In genomic region chr17:81821603-81822311, GRCh38 we compare ENCODE assay signal across 1 cellular context.
TF ChIP-seq lines count a peak whose summit lies in the region.

No MANE protein-coding gene starts in this region.

TF ChIP-seq in K562, 482 proteins besides CTCF, POLR2A, EP300 and RAD21 (continued from another document and continues in another):
- TF ChIP-seq ZNF280A (IDR thresholded peaks at IDR 0.05; ENCODE audit: low read depth, partially characterized antibody) (no peak), RBM15 (IDR thresholded peaks at IDR 0.05; ENCODE audit: insufficient read depth, low read length) (no peak), HDAC2 (IDR thresholded peaks at IDR 0.05) (peak; percentile 72; the same call in 1 of the 2 replicates), DMBX1 (CRISPR knock-in tag; IDR thresholded peaks at IDR 0.05; ENCODE audit: borderline replicate concordance) (peak; percentile 94; the same call in 1 of the 2 replicates), BRD9 (IDR thresholded peaks at IDR 0.05; ENCODE audit: low read depth, partially characterized antibody) (peak; percentile 63), RBBP5 (IDR thresholded peaks at IDR 0.05; ENCODE audit: borderline replicate concordance, insufficient read depth, low read length, poor library complexity, severe bottlenecking) (peak; percentile 83), HNRNPL (IDR thresholded peaks at IDR 0.05; ENCODE audit: low read depth, low read length) (0 out of 2 replicates have a peak, but pooled peaks have one; percentile 27), DDX20 (tag; IDR thresholded peaks at IDR 0.05; ENCODE audit: low read depth) (no peak), SUPT5H (IDR thresholded peaks at IDR 0.05) (0 out of 2 replicates have a peak, but pooled peaks have one; percentile 45), ZNF347 (CRISPR knock-in tag; IDR thresholded peaks at IDR 0.05; ENCODE audit: low read depth) (no peak), ESRRB (CRISPR knock-in tag; IDR thresholded peaks at IDR 0.05; ENCODE audit: borderline replicate concordance) (no peak), ZNF12 (CRISPR knock-in tag; IDR thresholded peaks at IDR 0.05) (no peak), ZNF511 (CRISPR knock-in tag; IDR thresholded peaks at IDR 0.05) (0 out of 2 replicates have a peak, but pooled peaks have one; percentile 50), ZBTB26 (CRISPR knock-in tag; IDR thresholded peaks at IDR 0.05) (no peak), ZNF431 (CRISPR knock-in tag; IDR thresholded peaks at IDR 0.05) (no peak; the same call in 1 of the 2 replicates), ZBTB40 (IDR thresholded peaks at IDR 0.05) (peak; percentile 63), ZBTB40 (CRISPR knock-in tag; IDR thresholded peaks at IDR 0.05) (no peak), HLTF (IDR thresholded peaks at IDR 0.05) (no peak), HDAC1 (IDR thresholded peaks at IDR 0.05) (peak in 1 of 2 experiments; percentile 80; a peak in 2 of 4 replicates), HEY1 (CRISPR knock-in tag; IDR thresholded peaks at IDR 0.05; ENCODE audit: borderline replicate concordance) (no peak), CBX1 (IDR thresholded peaks at IDR 0.05; ENCODE audit: low read depth) (no peak), CHD1 (IDR thresholded peaks at IDR 0.05; ENCODE audit: low read length) (no peak), NRF1 (conservative IDR thresholded peaks at IDR 0.05 in 1 of 2, IDR thresholded peaks at IDR 0.05 in 1 of 2) (peak; percentile 64 to 70), E2F5 (CRISPR knock-in tag; IDR thresholded peaks at IDR 0.05) (no peak), TBL1XR1 (IDR thresholded peaks at IDR 0.05; ENCODE audit: low read length in 2 of 2) (peak in 1 of 2 experiments; percentile 66; a peak in 2 of 4 replicates), PPARD (CRISPR knock-in tag; IDR thresholded peaks at IDR 0.05) (no peak), ETV6 (IDR thresholded peaks at IDR 0.05; ENCODE audit: borderline replicate concordance in 1 of 2, low read depth in 2 of 2, low read length in 1 of 2) (peak in 1 of 2 experiments; percentile 22; a peak in 1 of 4 replicates), ETV6 (CRISPR knock-in tag; IDR thresholded peaks at IDR 0.05; ENCODE audit: borderline replicate concordance) (no peak), PTRF (tag; IDR thresholded peaks at IDR 0.05) (peak; percentile 69), ZNF174 (CRISPR knock-in tag; IDR thresholded peaks at IDR 0.05) (no peak), FOXK1 (CRISPR knock-in tag; IDR thresholded peaks at IDR 0.05; ENCODE audit: borderline replicate concordance) (no peak), CBX3 (IDR thresholded peaks at IDR 0.05; ENCODE audit: borderline replicate concordance in 1 of 2, low read length in 2 of 2) (no peak), E4F1 (CRISPR knock-in tag; IDR thresholded peaks at IDR 0.05; ENCODE audit: borderline replicate concordance) (no peak), JUN (IDR thresholded peaks at IDR 0.05; ENCODE audit: borderline replicate concordance, low read depth, low read length) (peak; percentile 26; the same call in 1 of the 2 replicates), JUN (CRISPR knock-in tag; IDR thresholded peaks at IDR 0.05; ENCODE audit: borderline replicate concordance) (no peak), ZZZ3 (IDR thresholded peaks at IDR 0.05) (no peak), MBD2 (IDR thresholded peaks at IDR 0.05; ENCODE audit: borderline replicate concordance, low read depth) (no peak), CXXC5 (CRISPR knock-in tag; IDR thresholded peaks at IDR 0.05) (peak; percentile 84)
- TF ChIP-seq, protein P1, sequence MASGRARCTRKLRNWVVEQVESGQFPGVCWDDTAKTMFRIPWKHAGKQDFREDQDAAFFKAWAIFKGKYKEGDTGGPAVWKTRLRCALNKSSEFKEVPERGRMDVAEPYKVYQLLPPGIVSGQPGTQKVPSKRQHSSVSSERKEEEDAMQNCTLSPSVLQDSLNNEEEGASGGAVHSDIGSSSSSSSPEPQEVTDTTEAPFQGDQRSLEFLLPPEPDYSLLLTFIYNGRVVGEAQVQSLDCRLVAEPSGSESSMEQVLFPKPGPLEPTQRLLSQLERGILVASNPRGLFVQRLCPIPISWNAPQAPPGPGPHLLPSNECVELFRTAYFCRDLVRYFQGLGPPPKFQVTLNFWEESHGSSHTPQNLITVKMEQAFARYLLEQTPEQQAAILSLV (tag; IDR thresholded peaks at IDR 0.05), result no peak
- TF ChIP-seq, protein P2, sequence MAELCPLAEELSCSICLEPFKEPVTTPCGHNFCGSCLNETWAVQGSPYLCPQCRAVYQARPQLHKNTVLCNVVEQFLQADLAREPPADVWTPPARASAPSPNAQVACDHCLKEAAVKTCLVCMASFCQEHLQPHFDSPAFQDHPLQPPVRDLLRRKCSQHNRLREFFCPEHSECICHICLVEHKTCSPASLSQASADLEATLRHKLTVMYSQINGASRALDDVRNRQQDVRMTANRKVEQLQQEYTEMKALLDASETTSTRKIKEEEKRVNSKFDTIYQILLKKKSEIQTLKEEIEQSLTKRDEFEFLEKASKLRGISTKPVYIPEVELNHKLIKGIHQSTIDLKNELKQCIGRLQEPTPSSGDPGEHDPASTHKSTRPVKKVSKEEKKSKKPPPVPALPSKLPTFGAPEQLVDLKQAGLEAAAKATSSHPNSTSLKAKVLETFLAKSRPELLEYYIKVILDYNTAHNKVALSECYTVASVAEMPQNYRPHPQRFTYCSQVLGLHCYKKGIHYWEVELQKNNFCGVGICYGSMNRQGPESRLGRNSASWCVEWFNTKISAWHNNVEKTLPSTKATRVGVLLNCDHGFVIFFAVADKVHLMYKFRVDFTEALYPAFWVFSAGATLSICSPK (IDR thresholded peaks at IDR 0.05; ENCODE audit: borderline replicate concordance), result no peak
- TF ChIP-seq, protein P3, sequence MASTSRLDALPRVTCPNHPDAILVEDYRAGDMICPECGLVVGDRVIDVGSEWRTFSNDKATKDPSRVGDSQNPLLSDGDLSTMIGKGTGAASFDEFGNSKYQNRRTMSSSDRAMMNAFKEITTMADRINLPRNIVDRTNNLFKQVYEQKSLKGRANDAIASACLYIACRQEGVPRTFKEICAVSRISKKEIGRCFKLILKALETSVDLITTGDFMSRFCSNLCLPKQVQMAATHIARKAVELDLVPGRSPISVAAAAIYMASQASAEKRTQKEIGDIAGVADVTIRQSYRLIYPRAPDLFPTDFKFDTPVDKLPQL (IDR thresholded peaks at IDR 0.05; ENCODE audit: extremely low read depth, insufficient read length), result no peak
